In genomic region chr3:193502871-193503270, GRCh38 we compare ENCODE assay signal across 35 cellular contexts. TPM values are rescaled to one million over a fixed set of nuclear protein-coding genes. Genes with fewer than 3 reads are reported as not detected.
"Had no signal": no experiment of that assay in that cellular context is flagged by ENCODE, and none has a peak within 500 bp of the region (broad histone marks: within the 10 kb centered on the region; RNA-seq: fewer than 3 reads in every experiment).

No MANE protein-coding gene starts in this region.

- H3K27me3 ChIP-seq: adrenal gland, breast epithelium, cardiac muscle cell, colonic mucosa had no signal

- H3K27me3 Mint-ChIP-seq: activated CD4-positive, alpha-beta memory T cell treated with anti-CD3 and anti-CD28 coated beads for 36 hours; activated CD8-positive, alpha-beta memory T cell treated with anti-CD3 and anti-CD28 coated beads, Interleukin-2, amount 10 ng/mL, durations not matched to agents 7 days and 5 days; activated naive CD4-positive, alpha-beta T cell treated with anti-CD3 and anti-CD28 coated beads, Interleukin-2, amount 50 U/mL, for 24 hours; activated naive CD8-positive, alpha-beta T cell treated with anti-CD3 and anti-CD28 coated beads for 36 hours; activated naive CD8-positive, alpha-beta T cell treated with anti-CD3 and anti-CD28 coated beads, Interleukin-2, amount 50 U/mL, for 24 hours had no signal

- H3K36me3 ChIP-seq: adrenal gland, breast epithelium, cardiac muscle cell, colonic mucosa had no signal

- ATAC-seq: activated CD4-positive, alpha-beta T cell treated with anti-CD3 and anti-CD28 coated beads for 36 hours; activated CD8-positive, alpha-beta memory T cell treated with anti-CD3 and anti-CD28 coated beads, Interleukin-2, amount 10 ng/mL, durations not matched to agents 7 days and 5 days; activated CD8-positive, alpha-beta T cell treated with anti-CD3 and anti-CD28 coated beads, Interleukin-2, amount 10 ng/mL, durations not matched to agents 7 days and 5 days; activated naive CD8-positive, alpha-beta T cell treated with anti-CD3 and anti-CD28 coated beads, Interleukin-2, amount 50 U/mL, for 24 hours; esophagus mucosa; T-helper 17 cell had no signal

- H3K4me3 Mint-ChIP-seq: activated CD4-positive, alpha-beta memory T cell treated with anti-CD3 and anti-CD28 coated beads for 36 hours; activated CD4-positive, alpha-beta T cell treated with anti-CD3 and anti-CD28 coated beads for 36 hours; activated CD4-positive, alpha-beta T cell treated with anti-CD3 and anti-CD28 coated beads, Interleukin-2, amount 10 ng/mL, durations not matched to agents 24 days and 14 days; activated CD8-positive, alpha-beta memory T cell treated with anti-CD3 and anti-CD28 coated beads, Interleukin-2, amount 10 ng/mL, durations not matched to agents 7 days and 5 days; activated CD8-positive, alpha-beta T cell treated with anti-CD3 and anti-CD28 coated beads, Interleukin-2, amount 10 ng/mL, durations not matched to agents 7 days and 5 days; activated naive CD4-positive, alpha-beta T cell treated with anti-CD3 and anti-CD28 coated beads for 36 hours; activated naive CD4-positive, alpha-beta T cell treated with anti-CD3 and anti-CD28 coated beads, Interleukin-2, amount 50 U/mL, for 24 hours; activated naive CD8-positive, alpha-beta T cell treated with anti-CD3 and anti-CD28 coated beads for 36 hours; activated naive CD8-positive, alpha-beta T cell treated with anti-CD3 and anti-CD28 coated beads, Interleukin-2, amount 50 U/mL, for 24 hours; activated T-helper 1 cell treated with anti-CD3 and anti-CD28 coated beads, Interleukin-12 subunit alpha, Interleukin-12 subunit beta, Interleukin-2, Interleukin-4 antibody, amounts not matched to agents 30 ng/mL and 10 ng/mL and 1 ng/mL, durations not matched to agents 14 hours and 24 hours and 36 hours; brain; T-helper 17 cell; T-helper 2 cell treated with Interferon-gamma antibody and Interleukin-4, amounts not matched to agents 5 μg/mL and 100 μg/mL, for 36 hours had no signal

- H3K4me3 ChIP-seq: adrenal gland, breast epithelium, cardiac muscle cell, colonic mucosa had no signal

- H3K9me3 Mint-ChIP-seq: activated CD4-positive, alpha-beta memory T cell treated with anti-CD3 and anti-CD28 coated beads for 36 hours; activated CD4-positive, alpha-beta T cell treated with anti-CD3 and anti-CD28 coated beads, Interleukin-2, amount 10 ng/mL, durations not matched to agents 24 days and 14 days; activated naive CD4-positive, alpha-beta T cell treated with anti-CD3 and anti-CD28 coated beads for 36 hours; activated naive CD4-positive, alpha-beta T cell treated with anti-CD3 and anti-CD28 coated beads, Interleukin-2, amount 50 U/mL, for 24 hours; activated naive CD8-positive, alpha-beta T cell treated with anti-CD3 and anti-CD28 coated beads for 36 hours; activated naive CD8-positive, alpha-beta T cell treated with anti-CD3 and anti-CD28 coated beads, Interleukin-2, amount 50 U/mL, for 24 hours; activated T-helper 1 cell treated with anti-CD3 and anti-CD28 coated beads, Interleukin-12 subunit alpha, Interleukin-12 subunit beta, Interleukin-2, Interleukin-4 antibody, amounts not matched to agents 30 ng/mL and 10 ng/mL and 1 ng/mL, durations not matched to agents 14 hours and 24 hours and 36 hours; activated T-helper 2 cell treated with anti-CD3 and anti-CD28 coated beads, Interferon-gamma antibody, Interleukin-2, Interleukin-4, amounts not matched to agents 10 μg/mL and 5 μg/mL and 100 μg/mL, durations not matched to agents 14 hours and 24 hours and 36 hours; brain; T-helper 2 cell treated with Interferon-gamma antibody and Interleukin-4, amounts not matched to agents 5 μg/mL and 100 μg/mL, for 36 hours had no signal

- H3K27ac ChIP-seq: adrenal gland, breast epithelium, cardiac muscle cell, colonic mucosa had no signal

- H3K36me3 Mint-ChIP-seq: activated CD4-positive, alpha-beta memory T cell treated with anti-CD3 and anti-CD28 coated beads for 36 hours; activated CD8-positive, alpha-beta memory T cell treated with anti-CD3 and anti-CD28 coated beads, Interleukin-2, amount 10 ng/mL, durations not matched to agents 7 days and 5 days; activated naive CD4-positive, alpha-beta T cell treated with anti-CD3 and anti-CD28 coated beads, Interleukin-2, amount 50 U/mL, for 24 hours; activated naive CD8-positive, alpha-beta T cell treated with anti-CD3 and anti-CD28 coated beads for 36 hours; brain had no signal

- DNase-seq: activated CD4-positive, alpha-beta memory T cell treated with anti-CD3 and anti-CD28 coated beads for 36 hours; activated CD4-positive, alpha-beta T cell treated with anti-CD3 and anti-CD28 coated beads for 36 hours; activated CD4-positive, alpha-beta T cell treated with anti-CD3 and anti-CD28 coated beads, Interleukin-2, amount 10 ng/mL, durations not matched to agents 24 days and 14 days; activated CD4-positive, CD25-positive, alpha-beta regulatory T cell; activated CD4-positive, CD25-positive, alpha-beta regulatory T cell treated with anti-CD3 and anti-CD28 coated beads, Interleukin-2, amount 50 U/mL, for 72 hours; activated CD8-positive, alpha-beta memory T cell treated with anti-CD3 and anti-CD28 coated beads, Interleukin-2, amount 10 ng/mL, durations not matched to agents 7 days and 5 days; activated CD8-positive, alpha-beta memory T cell treated with anti-CD3 and anti-CD28 coated beads, Interleukin-2, amount 50 U/mL, for 4 hours; activated CD8-positive, alpha-beta T cell treated with anti-CD3 and anti-CD28 coated beads, Interleukin-2, amount 10 ng/mL, durations not matched to agents 7 days and 5 days; activated effector memory CD4-positive, alpha-beta T cell treated with anti-CD3 and anti-CD28 coated beads, Interleukin-2, amount 50 U/mL, for 16 hours; activated naive CD4-positive, alpha-beta T cell treated with anti-CD3 and anti-CD28 coated beads for 36 hours; activated naive CD8-positive, alpha-beta T cell treated with anti-CD3 and anti-CD28 coated beads for 36 hours; activated naive CD8-positive, alpha-beta T cell treated with anti-CD3 and anti-CD28 coated beads, Interleukin-2, amount 50 U/mL, for 24 hours; activated T-cell treated with anti-CD3 and anti-CD28 coated beads, Interleukin-2, amount 50 U/mL, for 1 hour; activated T-cell treated with anti-CD3 and anti-CD28 coated beads, Interleukin-2, amount 50 U/mL, for 48 hours; adrenal gland; amygdala; aorta; central memory CD4-positive, alpha-beta T cell; cerebellar nuclear complex; colonic mucosa; effector CD8-positive, alpha-beta T cell; foreskin fibroblast; T-helper 1 cell; T-helper 17 cell; T1000 had no signal

- H3K27ac Mint-ChIP-seq: activated CD4-positive, alpha-beta memory T cell treated with anti-CD3 and anti-CD28 coated beads for 36 hours; activated CD4-positive, alpha-beta T cell treated with anti-CD3 and anti-CD28 coated beads for 36 hours; activated CD4-positive, alpha-beta T cell treated with anti-CD3 and anti-CD28 coated beads, Interleukin-2, amount 10 ng/mL, durations not matched to agents 24 days and 14 days; activated CD8-positive, alpha-beta memory T cell treated with anti-CD3 and anti-CD28 coated beads, Interleukin-2, amount 10 ng/mL, durations not matched to agents 7 days and 5 days; activated CD8-positive, alpha-beta T cell treated with anti-CD3 and anti-CD28 coated beads, Interleukin-2, amount 10 ng/mL, durations not matched to agents 7 days and 5 days; activated naive CD4-positive, alpha-beta T cell treated with anti-CD3 and anti-CD28 coated beads for 36 hours; activated naive CD4-positive, alpha-beta T cell treated with anti-CD3 and anti-CD28 coated beads, Interleukin-2, amount 50 U/mL, for 24 hours; activated naive CD8-positive, alpha-beta T cell treated with anti-CD3 and anti-CD28 coated beads for 36 hours; activated naive CD8-positive, alpha-beta T cell treated with anti-CD3 and anti-CD28 coated beads, Interleukin-2, amount 50 U/mL, for 24 hours; activated T-helper 1 cell treated with anti-CD3 and anti-CD28 coated beads, Interleukin-12 subunit alpha, Interleukin-12 subunit beta, Interleukin-2, Interleukin-4 antibody, amounts not matched to agents 30 ng/mL and 10 ng/mL and 1 ng/mL, durations not matched to agents 14 hours and 24 hours and 36 hours; activated T-helper 2 cell treated with anti-CD3 and anti-CD28 coated beads, Interferon-gamma antibody, Interleukin-2, Interleukin-4, amounts not matched to agents 10 μg/mL and 5 μg/mL and 100 μg/mL, durations not matched to agents 14 hours and 24 hours and 36 hours; brain; T-helper 17 cell; T-helper 2 cell treated with Interferon-gamma antibody and Interleukin-4, amounts not matched to agents 5 μg/mL and 100 μg/mL, for 36 hours had no signal

- H3K9me3 ChIP-seq: adrenal gland, breast epithelium, colonic mucosa had no signal

- H3K4me1 Mint-ChIP-seq: activated CD4-positive, alpha-beta T cell treated with anti-CD3 and anti-CD28 coated beads for 36 hours; activated CD4-positive, alpha-beta T cell treated with anti-CD3 and anti-CD28 coated beads, Interleukin-2, amount 10 ng/mL, durations not matched to agents 24 days and 14 days; activated CD8-positive, alpha-beta memory T cell treated with anti-CD3 and anti-CD28 coated beads, Interleukin-2, amount 10 ng/mL, durations not matched to agents 7 days and 5 days; activated naive CD4-positive, alpha-beta T cell treated with anti-CD3 and anti-CD28 coated beads, Interleukin-2, amount 50 U/mL, for 24 hours; activated naive CD8-positive, alpha-beta T cell treated with anti-CD3 and anti-CD28 coated beads for 36 hours; activated naive CD8-positive, alpha-beta T cell treated with anti-CD3 and anti-CD28 coated beads, Interleukin-2, amount 50 U/mL, for 24 hours; T-helper 17 cell had no signal

- H3K4me1 ChIP-seq: adrenal gland, breast epithelium, colonic mucosa had no signal

RNA-seq across cellular contexts. Expression of gene ATP13A4, which starts 51.8 kb away (rescaled TPM):
- total RNA-seq: dermis microvascular lymphatic vessel endothelial cell, epithelial cell of proximal tubule had no signal
- polyA plus RNA-seq: aorta had no signal
